In the genomic region with DNA sequence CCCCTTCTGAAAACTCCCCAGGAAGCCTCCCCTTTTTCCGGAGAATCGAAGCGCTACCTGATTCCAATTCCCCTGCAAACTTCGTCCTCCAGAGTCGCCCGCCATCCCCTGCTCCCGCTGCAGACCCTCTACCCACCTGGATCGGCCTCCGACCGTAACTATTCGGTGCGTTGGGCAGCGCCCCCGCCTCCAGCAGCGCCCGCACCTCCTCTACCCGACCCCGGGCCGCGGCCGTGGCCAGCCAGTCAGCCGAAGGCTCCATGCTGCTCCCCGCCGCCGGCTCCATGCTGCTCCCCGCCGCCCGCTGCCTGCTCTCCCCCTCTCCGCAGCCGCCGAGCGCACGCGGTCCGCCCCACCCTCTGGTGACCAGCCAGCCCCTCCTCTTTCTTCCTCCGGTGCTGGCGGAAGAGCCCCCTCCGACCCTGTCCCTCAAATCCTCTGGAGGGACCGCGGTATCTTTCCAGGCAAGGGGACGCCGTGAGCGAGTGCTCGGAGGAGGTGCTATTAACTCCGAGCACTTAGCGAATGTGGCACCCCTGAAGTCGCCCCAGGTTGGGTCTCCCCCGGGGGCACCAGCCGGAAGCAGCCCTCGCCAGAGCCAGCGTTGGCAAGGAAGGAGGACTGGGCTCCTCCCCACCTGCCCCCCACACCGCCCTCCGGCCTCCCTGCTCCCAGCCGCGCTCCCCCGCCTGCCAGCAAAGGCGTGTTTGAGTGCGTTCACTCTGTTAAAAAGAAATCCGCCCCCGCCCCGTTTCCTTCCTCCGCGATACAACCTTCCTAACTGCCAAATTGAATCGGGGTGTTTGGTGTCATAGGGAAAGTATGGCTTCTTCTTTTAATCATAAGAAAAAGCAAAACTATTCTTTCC, we compare ENCODE assay signal across 1 cellular context.
TF ChIP-seq lines count a peak whose summit lies in the region.

No MANE protein-coding gene starts in this region.

TF ChIP-seq in WTC11, 78 proteins besides CTCF, POLR2A, EP300 and RAD21 (continued from another document and continues in another):
- TF ChIP-seq, protein P1, sequence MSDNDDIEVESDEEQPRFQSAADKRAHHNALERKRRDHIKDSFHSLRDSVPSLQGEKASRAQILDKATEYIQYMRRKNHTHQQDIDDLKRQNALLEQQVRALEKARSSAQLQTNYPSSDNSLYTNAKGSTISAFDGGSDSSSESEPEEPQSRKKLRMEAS (CRISPR knock-in tag; IDR thresholded peaks at IDR 0.05), result peak; percentile 73; the same call in 1 of the 2 replicates
- TF ChIP-seq JUN (CRISPR knock-in tag; IDR thresholded peaks at IDR 0.05) (no peak), IRF2 (CRISPR knock-in tag; IDR thresholded peaks at IDR 0.05; ENCODE audit: borderline replicate concordance, low read depth) (no peak), CREM (CRISPR knock-in tag; IDR thresholded peaks at IDR 0.05) (no peak), ZNF138 (CRISPR knock-in tag; conservative IDR thresholded peaks at IDR 0.05) (no peak), TEAD1 (CRISPR knock-in tag; IDR thresholded peaks at IDR 0.05) (peak; percentile 45; the same call in 1 of the 2 replicates), NFATC4 (CRISPR knock-in tag; IDR thresholded peaks at IDR 0.05) (no peak), RELA (CRISPR knock-in tag; IDR thresholded peaks at IDR 0.05; ENCODE audit: borderline replicate concordance) (no peak), ZNF317 (CRISPR knock-in tag; IDR thresholded peaks at IDR 0.05; ENCODE audit: borderline replicate concordance, low read depth) (no peak), SMAD3 (CRISPR knock-in tag; IDR thresholded peaks at IDR 0.05; ENCODE audit: borderline replicate concordance) (no peak), HMGA2 (CRISPR knock-in tag; IDR thresholded peaks at IDR 0.05) (no peak), NFYB (CRISPR knock-in tag; conservative IDR thresholded peaks at IDR 0.05; ENCODE audit: low read depth) (0 out of 2 replicates have a peak, but pooled peaks have one; percentile 11), OVOL2 (CRISPR knock-in tag; IDR thresholded peaks at IDR 0.05; ENCODE audit: borderline replicate concordance) (no peak), ETV6 (CRISPR knock-in tag; IDR thresholded peaks at IDR 0.05) (peak; percentile 77), KAT7 (CRISPR knock-in tag; IDR thresholded peaks at IDR 0.05; ENCODE audit: borderline replicate concordance) (peak; percentile 45; the same call in 1 of the 2 replicates), TCF7 (CRISPR knock-in tag; IDR thresholded peaks at IDR 0.05; ENCODE audit: low read depth) (no peak), GABPB1 (CRISPR knock-in tag; IDR thresholded peaks at IDR 0.05) (no peak), GTF2I (CRISPR knock-in tag; conservative IDR thresholded peaks at IDR 0.05) (no peak), ZNF423 (CRISPR knock-in tag; IDR thresholded peaks at IDR 0.05) (no peak; the same call in 1 of the 2 replicates), ELF4 (CRISPR knock-in tag; IDR thresholded peaks at IDR 0.05; ENCODE audit: low read depth) (no peak), FOXP1 (CRISPR knock-in tag; IDR thresholded peaks at IDR 0.05; ENCODE audit: borderline replicate concordance) (peak; percentile 57; the same call in 1 of the 2 replicates), ZNF121 (CRISPR knock-in tag; IDR thresholded peaks at IDR 0.05) (no peak), MYBL2 (CRISPR knock-in tag; IDR thresholded peaks at IDR 0.05) (peak; percentile 52; the same call in 1 of the 2 replicates), ZNF671 (CRISPR knock-in tag; IDR thresholded peaks at IDR 0.05) (no peak)
- TF ChIP-seq, protein P2, sequence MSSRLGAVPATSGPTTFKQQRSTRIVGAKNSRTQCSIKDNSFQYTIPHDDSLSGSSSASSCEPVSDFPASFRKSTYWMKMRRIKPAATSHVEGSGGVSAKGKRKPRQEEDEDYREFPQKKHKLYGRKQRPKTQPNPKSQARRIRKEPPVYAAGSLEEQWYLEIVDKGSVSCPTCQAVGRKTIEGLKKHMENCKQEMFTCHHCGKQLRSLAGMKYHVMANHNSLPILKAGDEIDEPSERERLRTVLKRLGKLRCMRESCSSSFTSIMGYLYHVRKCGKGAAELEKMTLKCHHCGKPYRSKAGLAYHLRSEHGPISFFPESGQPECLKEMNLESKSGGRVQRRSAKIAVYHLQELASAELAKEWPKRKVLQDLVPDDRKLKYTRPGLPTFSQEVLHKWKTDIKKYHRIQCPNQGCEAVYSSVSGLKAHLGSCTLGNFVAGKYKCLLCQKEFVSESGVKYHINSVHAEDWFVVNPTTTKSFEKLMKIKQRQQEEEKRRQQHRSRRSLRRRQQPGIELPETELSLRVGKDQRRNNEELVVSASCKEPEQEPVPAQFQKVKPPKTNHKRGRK (CRISPR knock-in tag; IDR thresholded peaks at IDR 0.05; ENCODE audit: borderline replicate concordance), result no peak
- TF ChIP-seq, protein P3, sequence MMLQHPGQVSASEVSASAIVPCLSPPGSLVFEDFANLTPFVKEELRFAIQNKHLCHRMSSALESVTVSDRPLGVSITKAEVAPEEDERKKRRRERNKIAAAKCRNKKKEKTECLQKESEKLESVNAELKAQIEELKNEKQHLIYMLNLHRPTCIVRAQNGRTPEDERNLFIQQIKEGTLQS (CRISPR knock-in tag; conservative IDR thresholded peaks at IDR 0.05), result no peak
- TF ChIP-seq, protein P4, sequence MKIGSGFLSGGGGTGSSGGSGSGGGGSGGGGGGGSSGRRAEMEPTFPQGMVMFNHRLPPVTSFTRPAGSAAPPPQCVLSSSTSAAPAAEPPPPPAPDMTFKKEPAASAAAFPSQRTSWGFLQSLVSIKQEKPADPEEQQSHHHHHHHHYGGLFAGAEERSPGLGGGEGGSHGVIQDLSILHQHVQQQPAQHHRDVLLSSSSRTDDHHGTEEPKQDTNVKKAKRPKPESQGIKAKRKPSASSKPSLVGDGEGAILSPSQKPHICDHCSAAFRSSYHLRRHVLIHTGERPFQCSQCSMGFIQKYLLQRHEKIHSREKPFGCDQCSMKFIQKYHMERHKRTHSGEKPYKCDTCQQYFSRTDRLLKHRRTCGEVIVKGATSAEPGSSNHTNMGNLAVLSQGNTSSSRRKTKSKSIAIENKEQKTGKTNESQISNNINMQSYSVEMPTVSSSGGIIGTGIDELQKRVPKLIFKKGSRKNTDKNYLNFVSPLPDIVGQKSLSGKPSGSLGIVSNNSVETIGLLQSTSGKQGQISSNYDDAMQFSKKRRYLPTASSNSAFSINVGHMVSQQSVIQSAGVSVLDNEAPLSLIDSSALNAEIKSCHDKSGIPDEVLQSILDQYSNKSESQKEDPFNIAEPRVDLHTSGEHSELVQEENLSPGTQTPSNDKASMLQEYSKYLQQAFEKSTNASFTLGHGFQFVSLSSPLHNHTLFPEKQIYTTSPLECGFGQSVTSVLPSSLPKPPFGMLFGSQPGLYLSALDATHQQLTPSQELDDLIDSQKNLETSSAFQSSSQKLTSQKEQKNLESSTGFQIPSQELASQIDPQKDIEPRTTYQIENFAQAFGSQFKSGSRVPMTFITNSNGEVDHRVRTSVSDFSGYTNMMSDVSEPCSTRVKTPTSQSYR (CRISPR knock-in tag; IDR thresholded peaks at IDR 0.05), result no peak
- TF ChIP-seq, protein P5, sequence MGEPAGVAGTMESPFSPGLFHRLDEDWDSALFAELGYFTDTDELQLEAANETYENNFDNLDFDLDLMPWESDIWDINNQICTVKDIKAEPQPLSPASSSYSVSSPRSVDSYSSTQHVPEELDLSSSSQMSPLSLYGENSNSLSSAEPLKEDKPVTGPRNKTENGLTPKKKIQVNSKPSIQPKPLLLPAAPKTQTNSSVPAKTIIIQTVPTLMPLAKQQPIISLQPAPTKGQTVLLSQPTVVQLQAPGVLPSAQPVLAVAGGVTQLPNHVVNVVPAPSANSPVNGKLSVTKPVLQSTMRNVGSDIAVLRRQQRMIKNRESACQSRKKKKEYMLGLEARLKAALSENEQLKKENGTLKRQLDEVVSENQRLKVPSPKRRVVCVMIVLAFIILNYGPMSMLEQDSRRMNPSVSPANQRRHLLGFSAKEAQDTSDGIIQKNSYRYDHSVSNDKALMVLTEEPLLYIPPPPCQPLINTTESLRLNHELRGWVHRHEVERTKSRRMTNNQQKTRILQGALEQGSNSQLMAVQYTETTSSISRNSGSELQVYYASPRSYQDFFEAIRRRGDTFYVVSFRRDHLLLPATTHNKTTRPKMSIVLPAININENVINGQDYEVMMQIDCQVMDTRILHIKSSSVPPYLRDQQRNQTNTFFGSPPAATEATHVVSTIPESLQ (CRISPR knock-in tag; IDR thresholded peaks at IDR 0.05), result no peak
- TF ChIP-seq, protein P6, sequence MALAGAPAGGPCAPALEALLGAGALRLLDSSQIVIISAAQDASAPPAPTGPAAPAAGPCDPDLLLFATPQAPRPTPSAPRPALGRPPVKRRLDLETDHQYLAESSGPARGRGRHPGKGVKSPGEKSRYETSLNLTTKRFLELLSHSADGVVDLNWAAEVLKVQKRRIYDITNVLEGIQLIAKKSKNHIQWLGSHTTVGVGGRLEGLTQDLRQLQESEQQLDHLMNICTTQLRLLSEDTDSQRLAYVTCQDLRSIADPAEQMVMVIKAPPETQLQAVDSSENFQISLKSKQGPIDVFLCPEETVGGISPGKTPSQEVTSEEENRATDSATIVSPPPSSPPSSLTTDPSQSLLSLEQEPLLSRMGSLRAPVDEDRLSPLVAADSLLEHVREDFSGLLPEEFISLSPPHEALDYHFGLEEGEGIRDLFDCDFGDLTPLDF (CRISPR knock-in tag; IDR thresholded peaks at IDR 0.05), result no peak
- TF ChIP-seq, protein P7, sequence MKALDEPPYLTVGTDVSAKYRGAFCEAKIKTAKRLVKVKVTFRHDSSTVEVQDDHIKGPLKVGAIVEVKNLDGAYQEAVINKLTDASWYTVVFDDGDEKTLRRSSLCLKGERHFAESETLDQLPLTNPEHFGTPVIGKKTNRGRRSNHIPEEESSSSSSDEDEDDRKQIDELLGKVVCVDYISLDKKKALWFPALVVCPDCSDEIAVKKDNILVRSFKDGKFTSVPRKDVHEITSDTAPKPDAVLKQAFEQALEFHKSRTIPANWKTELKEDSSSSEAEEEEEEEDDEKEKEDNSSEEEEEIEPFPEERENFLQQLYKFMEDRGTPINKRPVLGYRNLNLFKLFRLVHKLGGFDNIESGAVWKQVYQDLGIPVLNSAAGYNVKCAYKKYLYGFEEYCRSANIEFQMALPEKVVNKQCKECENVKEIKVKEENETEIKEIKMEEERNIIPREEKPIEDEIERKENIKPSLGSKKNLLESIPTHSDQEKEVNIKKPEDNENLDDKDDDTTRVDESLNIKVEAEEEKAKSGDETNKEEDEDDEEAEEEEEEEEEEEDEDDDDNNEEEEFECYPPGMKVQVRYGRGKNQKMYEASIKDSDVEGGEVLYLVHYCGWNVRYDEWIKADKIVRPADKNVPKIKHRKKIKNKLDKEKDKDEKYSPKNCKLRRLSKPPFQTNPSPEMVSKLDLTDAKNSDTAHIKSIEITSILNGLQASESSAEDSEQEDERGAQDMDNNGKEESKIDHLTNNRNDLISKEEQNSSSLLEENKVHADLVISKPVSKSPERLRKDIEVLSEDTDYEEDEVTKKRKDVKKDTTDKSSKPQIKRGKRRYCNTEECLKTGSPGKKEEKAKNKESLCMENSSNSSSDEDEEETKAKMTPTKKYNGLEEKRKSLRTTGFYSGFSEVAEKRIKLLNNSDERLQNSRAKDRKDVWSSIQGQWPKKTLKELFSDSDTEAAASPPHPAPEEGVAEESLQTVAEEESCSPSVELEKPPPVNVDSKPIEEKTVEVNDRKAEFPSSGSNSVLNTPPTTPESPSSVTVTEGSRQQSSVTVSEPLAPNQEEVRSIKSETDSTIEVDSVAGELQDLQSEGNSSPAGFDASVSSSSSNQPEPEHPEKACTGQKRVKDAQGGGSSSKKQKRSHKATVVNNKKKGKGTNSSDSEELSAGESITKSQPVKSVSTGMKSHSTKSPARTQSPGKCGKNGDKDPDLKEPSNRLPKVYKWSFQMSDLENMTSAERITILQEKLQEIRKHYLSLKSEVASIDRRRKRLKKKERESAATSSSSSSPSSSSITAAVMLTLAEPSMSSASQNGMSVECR (CRISPR knock-in tag; IDR thresholded peaks at IDR 0.05; ENCODE audit: borderline replicate concordance), result peak; percentile 66; the same call in 1 of the 2 replicates
- TF ChIP-seq, protein P8, sequence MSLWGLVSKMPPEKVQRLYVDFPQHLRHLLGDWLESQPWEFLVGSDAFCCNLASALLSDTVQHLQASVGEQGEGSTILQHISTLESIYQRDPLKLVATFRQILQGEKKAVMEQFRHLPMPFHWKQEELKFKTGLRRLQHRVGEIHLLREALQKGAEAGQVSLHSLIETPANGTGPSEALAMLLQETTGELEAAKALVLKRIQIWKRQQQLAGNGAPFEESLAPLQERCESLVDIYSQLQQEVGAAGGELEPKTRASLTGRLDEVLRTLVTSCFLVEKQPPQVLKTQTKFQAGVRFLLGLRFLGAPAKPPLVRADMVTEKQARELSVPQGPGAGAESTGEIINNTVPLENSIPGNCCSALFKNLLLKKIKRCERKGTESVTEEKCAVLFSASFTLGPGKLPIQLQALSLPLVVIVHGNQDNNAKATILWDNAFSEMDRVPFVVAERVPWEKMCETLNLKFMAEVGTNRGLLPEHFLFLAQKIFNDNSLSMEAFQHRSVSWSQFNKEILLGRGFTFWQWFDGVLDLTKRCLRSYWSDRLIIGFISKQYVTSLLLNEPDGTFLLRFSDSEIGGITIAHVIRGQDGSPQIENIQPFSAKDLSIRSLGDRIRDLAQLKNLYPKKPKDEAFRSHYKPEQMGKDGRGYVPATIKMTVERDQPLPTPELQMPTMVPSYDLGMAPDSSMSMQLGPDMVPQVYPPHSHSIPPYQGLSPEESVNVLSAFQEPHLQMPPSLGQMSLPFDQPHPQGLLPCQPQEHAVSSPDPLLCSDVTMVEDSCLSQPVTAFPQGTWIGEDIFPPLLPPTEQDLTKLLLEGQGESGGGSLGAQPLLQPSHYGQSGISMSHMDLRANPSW (CRISPR knock-in tag; conservative IDR thresholded peaks at IDR 0.05; ENCODE audit: low read depth), result no peak
- TF ChIP-seq, protein P9, sequence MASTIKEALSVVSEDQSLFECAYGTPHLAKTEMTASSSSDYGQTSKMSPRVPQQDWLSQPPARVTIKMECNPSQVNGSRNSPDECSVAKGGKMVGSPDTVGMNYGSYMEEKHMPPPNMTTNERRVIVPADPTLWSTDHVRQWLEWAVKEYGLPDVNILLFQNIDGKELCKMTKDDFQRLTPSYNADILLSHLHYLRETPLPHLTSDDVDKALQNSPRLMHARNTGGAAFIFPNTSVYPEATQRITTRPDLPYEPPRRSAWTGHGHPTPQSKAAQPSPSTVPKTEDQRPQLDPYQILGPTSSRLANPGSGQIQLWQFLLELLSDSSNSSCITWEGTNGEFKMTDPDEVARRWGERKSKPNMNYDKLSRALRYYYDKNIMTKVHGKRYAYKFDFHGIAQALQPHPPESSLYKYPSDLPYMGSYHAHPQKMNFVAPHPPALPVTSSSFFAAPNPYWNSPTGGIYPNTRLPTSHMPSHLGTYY (CRISPR knock-in tag; IDR thresholded peaks at IDR 0.05), result no peak
